Comparison of ENCODE assay signal across 8 cellular contexts in genomic region chr7:97871659-97872024, GRCh38. TPM values are rescaled to one million over a fixed set of nuclear protein-coding genes. Genes with fewer than 3 reads are reported as not detected.
DNase-seq lines count a peak whose midpoint lies in the region; ATAC-seq and TF ChIP-seq lines count a peak whose summit lies in the region.

No MANE protein-coding gene starts in this region.

- H3K36me3 ChIP-seq in ectodermal cell (ENCODE audit: control insufficient read depth, insufficient read depth, low read length), result peaks cover 4% of the 10 kb centered on the region
- peaks cover 1 to 6% of the 10 kb centered on the region in 2 donors for H3K36me3 ChIP-seq in muscle layer of duodenum (ENCODE audit: control insufficient read depth in 1 of 2, insufficient read depth in 2 of 2, low read length in 2 of 2)
- H3K36me3 ChIP-seq in uterus, result no peaks in the 10 kb centered on the region

- intact Hi-C loops in uterus (cut with DNase I; ENCODE audit: low total_unique reads), result no loop called here

- H3K4me1 ChIP-seq in ectodermal cell (ENCODE audit: control insufficient read depth, insufficient read depth, low read length), result no peaks in the 10 kb centered on the region
- peaks cover 0 to 3% of the 10 kb centered on the region in 2 donors for H3K4me1 ChIP-seq in muscle layer of duodenum (ENCODE audit: control insufficient read depth in 1 of 2, insufficient read depth in 2 of 2, low read length in 2 of 2)
- no peaks in the 10 kb centered on the region for H3K4me1 ChIP-seq in uterus

- no peak for TF ChIP-seq POLR2A in uterus (IDR thresholded peaks at IDR 0.05)

- ATAC-seq in HG02973 (IDR thresholded peaks at IDR 0.05; ENCODE audit: unreplicated experiment) (peak; percentile 27), GM19397 (IDR thresholded peaks at IDR 0.05; ENCODE audit: unreplicated experiment) (no peak)

- TF ChIP-seq CTCF in uterus (IDR thresholded peaks at IDR 0.05), result no peak

- H3K4me3 ChIP-seq in ectodermal cell (ENCODE audit: insufficient read depth, low read depth, low read length), result peak overlapping the region; percentile 72
- H3K4me3 ChIP-seq in muscle layer of duodenum (ENCODE audit: low read depth in 1 of 2, low read length in 2 of 2), result peak overlapping the region; percentile 80 to 88
- peak overlapping the region; percentile 65 to 89 for H3K4me3 ChIP-seq in uterus

- DNase-seq in DMS53 (lab: John Stamatoyannopoulos, UW) (peak; percentile 84), DMS53 treated with DMSO at 0.1 percent for 48 hours (lab: John Stamatoyannopoulos, UW; ENCODE audit: unreplicated experiment) (no peak), SK-N-DZ (ENCODE audit: low spot score) (peak; percentile 24), uterus (peak in 1 of 2 donors; percentile 18)

- H3K27me3 ChIP-seq in ectodermal cell (ENCODE audit: control insufficient read depth, insufficient read depth, low read length, poor library complexity, severe bottlenecking) (peaks cover 12% of the 10 kb centered on the region), muscle layer of duodenum (ENCODE audit: low read depth, low read length) (no peaks in the 10 kb centered on the region), uterus (no peaks in the 10 kb centered on the region)

- H3K9me3 ChIP-seq in ectodermal cell (ENCODE audit: control insufficient read depth, low read length), result no peaks in the 10 kb centered on the region
- H3K9me3 ChIP-seq in muscle layer of duodenum (ENCODE audit: control insufficient read depth in 1 of 2, low read length in 2 of 2), result no peaks in the 10 kb centered on the region
- no peaks in the 10 kb centered on the region for H3K9me3 ChIP-seq in uterus

- WGBS in ectodermal cell, 2 experiments, result 1% methylated on average over 21 of the region's 21 CpGs

- no peak overlapping the region for H3K27ac ChIP-seq in ectodermal cell (ENCODE audit: insufficient read depth, low read depth, low read length, poor library complexity, severe bottlenecking)
- H3K27ac ChIP-seq in muscle layer of duodenum (ENCODE audit: low read length), result peak overlapping the region; percentile 51
- H3K27ac ChIP-seq in uterus, result peak overlapping the region; percentile 53 to 81

RNA-seq across cellular contexts. Expression of gene ASNS, which starts 0.6 kb away (rescaled TPM):
- 88.7 and 99.5 TPM in 2 replicates for polyA plus RNA-seq in SK-N-DZ (2014; cell fraction: cytosol; rRNA removed)
- polyA plus RNA-seq in SK-N-DZ (2014; cell fraction: nucleus; rRNA removed), result 160 and 214 TPM in 2 replicates
- polyA plus RNA-seq in ectodermal cell (2013, experiment 1 of 4), result 45.9 TPM
- 54.1 TPM for polyA plus RNA-seq in ectodermal cell (2013, experiment 2 of 4)
- 51.6 TPM for polyA plus RNA-seq in ectodermal cell (2013, experiment 3 of 4)
- 53.8 TPM for polyA plus RNA-seq in ectodermal cell (2013, experiment 4 of 4)
- 10 to 100 TPM in 3 of 4 donors, not detected in 1; 10.9 to 20.3 (median 16.7) TPM for total RNA-seq in uterus
